ENCODE assay signal across 22 cellular contexts in genomic region chr1:72288886-72289285, GRCh38.
"Had no signal": no experiment of that assay in that cellular context is flagged by ENCODE, and none has a peak within 500 bp of the region (broad histone marks: within the 10 kb centered on the region; RNA-seq: fewer than 3 reads in every experiment).

No MANE protein-coding gene starts in this region.

- H3K4me1 Mint-ChIP-seq: activated naive CD4-positive, alpha-beta T cell treated with anti-CD3 and anti-CD28 coated beads, Interleukin-2, amount 50 U/mL, for 24 hours had no signal

- DNase-seq: activated CD4-positive, alpha-beta T cell treated with anti-CD3 and anti-CD28 coated beads for 1 hour; activated CD8-positive, alpha-beta memory T cell treated with anti-CD3 and anti-CD28 coated beads for 24 hours; activated effector memory CD4-positive, alpha-beta T cell treated with anti-CD3 and anti-CD28 coated beads, Interleukin-2, amount 50 U/mL, for 16 hours; activated T-cell treated with anti-CD3 and anti-CD28 coated beads, Interleukin-2, amount 50 U/mL, for 72 hours; cerebellar nuclear complex; cortex of kidney; effector CD8-positive, alpha-beta T cell; gastrocnemius medialis; head of caudate nucleus; kidney; left ventricle myocardium inferior; mammary epithelial cell; right lobe of liver; small intestine; stimulated activated CD4-positive, alpha-beta T cell treated with anti-CD3 and anti-CD28 coated beads, Interleukin-15, amount 100 ng/mL, for 24 hours; stimulated activated CD4-positive, alpha-beta T cell treated with anti-CD3 and anti-CD28 coated beads, Interleukin-2, amount 100 ng/mL, for 48 hours; transverse colon; uterus had no signal

- H3K4me3 Mint-ChIP-seq: activated naive CD4-positive, alpha-beta T cell treated with anti-CD3 and anti-CD28 coated beads, Interleukin-2, amount 50 U/mL, for 24 hours; activated T-cell treated with anti-CD3 and anti-CD28 coated beads, Interleukin-2, amount 50 U/mL, for 72 hours; neural progenitor cell; stimulated activated naive CD8-positive, alpha-beta T cell treated with anti-CD3 and anti-CD28 coated beads, Interleukin-15, Interleukin-2, amounts not matched to agents 100 ng/mL and 50 ng/mL, for 24 hours had no signal

- H3K27ac Mint-ChIP-seq: activated naive CD4-positive, alpha-beta T cell treated with anti-CD3 and anti-CD28 coated beads, Interleukin-2, amount 50 U/mL, for 24 hours; activated T-cell treated with anti-CD3 and anti-CD28 coated beads, Interleukin-2, amount 50 U/mL, for 72 hours; neural progenitor cell; stimulated activated naive CD8-positive, alpha-beta T cell treated with anti-CD3 and anti-CD28 coated beads, Interleukin-15, Interleukin-2, amounts not matched to agents 100 ng/mL and 50 ng/mL, for 24 hours had no signal

- H3K4me3 ChIP-seq: gastrocnemius medialis, left ventricle myocardium inferior, neural progenitor cell, right lobe of liver, suprapubic skin, transverse colon, uterus had no signal

- H3K36me3 Mint-ChIP-seq: activated naive CD4-positive, alpha-beta T cell treated with anti-CD3 and anti-CD28 coated beads, Interleukin-2, amount 50 U/mL, for 24 hours; neural progenitor cell had no signal

- H3K9me3 Mint-ChIP-seq: activated naive CD4-positive, alpha-beta T cell treated with anti-CD3 and anti-CD28 coated beads, Interleukin-2, amount 50 U/mL, for 24 hours; activated T-cell treated with anti-CD3 and anti-CD28 coated beads, Interleukin-2, amount 50 U/mL, for 72 hours; neural progenitor cell; stimulated activated naive CD8-positive, alpha-beta T cell treated with anti-CD3 and anti-CD28 coated beads, Interleukin-15, Interleukin-2, amounts not matched to agents 100 ng/mL and 50 ng/mL, for 24 hours had no signal
